In the genomic region with DNA sequence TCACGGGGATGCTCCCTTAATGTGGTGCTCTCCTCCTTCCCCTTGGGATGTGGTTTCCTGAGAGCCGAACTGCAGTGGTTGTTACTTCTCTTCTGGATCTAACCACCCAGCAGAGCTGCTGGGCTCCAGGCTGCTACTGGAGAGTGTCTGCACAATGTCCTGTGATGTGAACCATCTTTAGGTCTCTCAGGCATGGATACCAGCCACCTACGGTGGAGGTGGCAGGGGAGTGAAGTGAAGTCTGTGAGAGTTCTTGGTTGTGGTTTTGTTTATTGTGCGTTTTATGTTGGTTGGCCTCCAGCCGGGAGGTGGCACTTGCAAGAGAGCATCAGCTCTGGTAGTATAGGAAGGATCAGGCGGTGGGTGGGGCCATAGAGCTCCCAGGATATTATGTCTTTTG, we compare ENCODE assay signal across 17 cellular contexts.
"Had no signal": no experiment of that assay in that cellular context is flagged by ENCODE, and none has a peak within 500 bp of the region (broad histone marks: within the 10 kb centered on the region; RNA-seq: fewer than 3 reads in every experiment).

No MANE protein-coding gene starts in this region.

- DNase-seq: aorta, brain microvascular endothelial cell, cortex of kidney, foreskin melanocyte, glutamatergic neuron, hippocampal formation, left cardiac atrium, mesenchymal stem cell, mucosa of descending colon, naive B cell, stomach, testis, upper lobe of left lung had no signal

- H3K9me3 ChIP-seq: mucosa of descending colon, stomach, testis, upper lobe of left lung had no signal

- H3K27me3 Mint-ChIP-seq: progenitor cell of endocrine pancreas had no signal

- H3K4me1 Mint-ChIP-seq: naive B cell, neural crest cell had no signal

- H3K36me3 Mint-ChIP-seq: naive B cell had no signal

- H3K4me3 Mint-ChIP-seq: activated T-helper 1 cell treated with anti-CD3 and anti-CD28 coated beads, Interleukin-12 subunit alpha, Interleukin-12 subunit beta, Interleukin-2, Interleukin-4 antibody, amounts not matched to agents 30 ng/mL and 10 ng/mL and 1 ng/mL, durations not matched to agents 14 hours and 24 hours and 36 hours; neural crest cell; T-helper 2 cell treated with Interferon-gamma antibody and Interleukin-4, amounts not matched to agents 5 μg/mL and 100 μg/mL, for 36 hours had no signal

- H3K27me3 ChIP-seq: brain microvascular endothelial cell, stomach, testis, upper lobe of left lung had no signal

- H3K36me3 ChIP-seq: brain microvascular endothelial cell, stomach, upper lobe of left lung had no signal

- H3K9me3 Mint-ChIP-seq: activated T-helper 1 cell treated with anti-CD3 and anti-CD28 coated beads, Interleukin-12 subunit alpha, Interleukin-12 subunit beta, Interleukin-2, Interleukin-4 antibody, amounts not matched to agents 30 ng/mL and 10 ng/mL and 1 ng/mL, durations not matched to agents 14 hours and 24 hours and 36 hours; T-helper 2 cell treated with Interferon-gamma antibody and Interleukin-4, amounts not matched to agents 5 μg/mL and 100 μg/mL, for 36 hours had no signal

- H3K4me3 ChIP-seq: mucosa of descending colon, stomach, testis, upper lobe of left lung had no signal

- H3K4me1 ChIP-seq: stomach, testis, upper lobe of left lung had no signal

- H3K27ac Mint-ChIP-seq: activated T-helper 1 cell treated with anti-CD3 and anti-CD28 coated beads, Interleukin-12 subunit alpha, Interleukin-12 subunit beta, Interleukin-2, Interleukin-4 antibody, amounts not matched to agents 30 ng/mL and 10 ng/mL and 1 ng/mL, durations not matched to agents 14 hours and 24 hours and 36 hours; progenitor cell of endocrine pancreas; T-helper 2 cell treated with Interferon-gamma antibody and Interleukin-4, amounts not matched to agents 5 μg/mL and 100 μg/mL, for 36 hours had no signal

- H3K27ac ChIP-seq: brain microvascular endothelial cell, stomach, testis, upper lobe of left lung had no signal

- ATAC-seq: left cardiac atrium, mucosa of descending colon had no signal
